In the genomic region with DNA sequence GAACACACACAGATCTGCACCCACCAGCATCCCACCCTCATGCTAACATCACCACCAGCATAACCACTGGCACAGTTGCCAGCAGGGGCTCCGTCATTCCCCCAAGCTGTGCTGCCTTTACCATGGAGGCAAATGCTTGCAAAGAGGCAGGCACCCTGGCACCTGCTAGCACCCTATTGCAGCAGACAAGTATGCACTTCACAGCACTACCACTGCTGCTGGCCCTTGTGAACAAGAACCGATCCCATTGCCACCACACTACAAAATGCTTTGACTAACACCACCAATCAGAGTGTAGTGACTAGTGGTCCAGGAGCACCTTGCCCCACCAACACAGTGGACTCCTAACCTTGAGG, we compare ENCODE assay signal across 1 cellular context.
TF ChIP-seq lines count a peak whose summit lies in the region.

No MANE protein-coding gene starts in this region.

TF ChIP-seq in H1, 55 proteins besides CTCF, POLR2A, EP300 and RAD21:
- TF ChIP-seq, protein P1, sequence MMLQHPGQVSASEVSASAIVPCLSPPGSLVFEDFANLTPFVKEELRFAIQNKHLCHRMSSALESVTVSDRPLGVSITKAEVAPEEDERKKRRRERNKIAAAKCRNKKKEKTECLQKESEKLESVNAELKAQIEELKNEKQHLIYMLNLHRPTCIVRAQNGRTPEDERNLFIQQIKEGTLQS (IDR thresholded peaks at IDR 0.05; ENCODE audit: insufficient read depth, low read depth, low read length): no peak
- no peak for TF ChIP-seq RXRA (IDR thresholded peaks at IDR 0.05; ENCODE audit: insufficient read depth, low read depth, low read length)
- TF ChIP-seq TBP (IDR thresholded peaks at IDR 0.05; ENCODE audit: low read depth, low read length): no peak
- TF ChIP-seq BRCA1 (IDR thresholded peaks at IDR 0.05; ENCODE audit: low read depth, low read length): no peak
- TF ChIP-seq BACH1 (IDR thresholded peaks at IDR 0.05; ENCODE audit: low read length): no peak
- TF ChIP-seq RFX5 (IDR thresholded peaks at IDR 0.05; ENCODE audit: borderline replicate concordance, low read depth, low read length): no peak
- TF ChIP-seq, protein P2, sequence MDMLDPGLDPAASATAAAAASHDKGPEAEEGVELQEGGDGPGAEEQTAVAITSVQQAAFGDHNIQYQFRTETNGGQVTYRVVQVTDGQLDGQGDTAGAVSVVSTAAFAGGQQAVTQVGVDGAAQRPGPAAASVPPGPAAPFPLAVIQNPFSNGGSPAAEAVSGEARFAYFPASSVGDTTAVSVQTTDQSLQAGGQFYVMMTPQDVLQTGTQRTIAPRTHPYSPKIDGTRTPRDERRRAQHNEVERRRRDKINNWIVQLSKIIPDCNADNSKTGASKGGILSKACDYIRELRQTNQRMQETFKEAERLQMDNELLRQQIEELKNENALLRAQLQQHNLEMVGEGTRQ (IDR thresholded peaks at IDR 0.05; ENCODE audit: low read length): no peak
- no peak for TF ChIP-seq TEAD4 (IDR thresholded peaks at IDR 0.05; ENCODE audit: low read depth, low read length)
- no peak for TF ChIP-seq ZNF274 (IDR thresholded peaks at IDR 0.05; ENCODE audit: borderline replicate concordance, extremely low read depth, low read length)
- no peak for TF ChIP-seq SIN3A (conservative IDR thresholded peaks at IDR 0.05 in 1 of 2, IDR thresholded peaks at IDR 0.05 in 1 of 2; ENCODE audit: low read depth in 1 of 2, low read length in 2 of 2)
- no peak for TF ChIP-seq POU5F1 (IDR thresholded peaks at IDR 0.05; ENCODE audit: low read depth, low read length)
- TF ChIP-seq SIX5 (IDR thresholded peaks at IDR 0.05; ENCODE audit: low read depth, low read length): no peak
